30 cellular contexts compared by ENCODE assay signal in genomic region chr12:1493781-1494180, GRCh38.
"Had no signal": no experiment of that assay in that cellular context is flagged by ENCODE, and none has a peak within 500 bp of the region (broad histone marks: within the 10 kb centered on the region; RNA-seq: fewer than 3 reads in every experiment).

No MANE protein-coding gene starts in this region.

- DNase-seq: activated CD4-positive, alpha-beta memory T cell treated with anti-CD3 and anti-CD28 coated beads for 36 hours; activated CD4-positive, alpha-beta T cell treated with anti-CD3 and anti-CD28 coated beads for 36 hours; activated CD4-positive, alpha-beta T cell treated with anti-CD3 and anti-CD28 coated beads, Interleukin-2, amount 10 ng/mL, durations not matched to agents 7 days and 5 days; activated CD8-positive, alpha-beta memory T cell treated with anti-CD3 and anti-CD28 coated beads, Interleukin-2, amount 50 U/mL, for 4 hours; activated effector memory CD4-positive, alpha-beta T cell treated with Interleukin-2 at 50 U/mL for 16 hours; activated naive CD4-positive, alpha-beta T cell treated with anti-CD3 and anti-CD28 coated beads, Interleukin-2, amount 10 ng/mL, durations not matched to agents 7 days and 5 days; activated naive CD8-positive, alpha-beta T cell treated with anti-CD3 and anti-CD28 coated beads, Interleukin-2, amount 10 ng/mL, durations not matched to agents 7 days and 5 days; activated T-cell treated with anti-CD3 and anti-CD28 coated beads for 4 hours; activated T-cell treated with anti-CD3 and anti-CD28 coated beads, Interleukin-2, amount 50 U/mL, for 4 hours; amygdala; NCI-H1105; NCI-H1417 treated with DMSO at 0.1 percent for 48 hours; NCI-H1930; NCI-H2081 treated with DMSO at 0.1 percent for 48 hours; NCI-H226; NCI-H446 treated with DMSO at 0.1 percent for 48 hours; NCI-H524; PC-3; Peyer's patch; RPMI8226; SHP77 treated with DMSO at 0.1 percent for 48 hours; SK-N-SH had no signal

- H3K9ac ChIP-seq: SK-N-SH had no signal

- H3K9me3 ChIP-seq: ascending aorta, Peyer's patch, SJSA1, SK-N-SH had no signal

- H3K4me3 ChIP-seq: ascending aorta, cardiac muscle cell, K562, Peyer's patch, SJSA1 had no signal

- H3K36me3 ChIP-seq: cardiac muscle cell had no signal

- ATAC-seq: activated CD4-positive, alpha-beta T cell treated with anti-CD3 and anti-CD28 coated beads for 36 hours; activated CD4-positive, CD25-positive, alpha-beta regulatory T cell treated with anti-CD3 and anti-CD28 coated beads, Interleukin-2, amount 50 U/mL, for 24 hours; activated T-cell treated with anti-CD3 and anti-CD28 coated beads, Interleukin-2, amount 50 U/mL, for 4 hours; K562; PC-3; WTC11 had no signal

- H3K4me3 Mint-ChIP-seq: activated CD4-positive, alpha-beta memory T cell treated with anti-CD3 and anti-CD28 coated beads for 36 hours; activated CD4-positive, alpha-beta T cell treated with anti-CD3 and anti-CD28 coated beads for 36 hours; activated CD4-positive, alpha-beta T cell treated with anti-CD3 and anti-CD28 coated beads, Interleukin-2, amount 10 ng/mL, durations not matched to agents 7 days and 5 days; activated naive CD4-positive, alpha-beta T cell treated with anti-CD3 and anti-CD28 coated beads, Interleukin-2, amount 10 ng/mL, durations not matched to agents 7 days and 5 days; activated naive CD8-positive, alpha-beta T cell treated with anti-CD3 and anti-CD28 coated beads, Interleukin-2, amount 10 ng/mL, durations not matched to agents 7 days and 5 days; activated T-cell treated with anti-CD3 and anti-CD28 coated beads, Interleukin-2, amount 50 U/mL, for 4 hours; T-helper 1 cell treated with Interleukin-12 subunit alpha and Interleukin-12 subunit beta and Interleukin-4 antibody, amounts not matched to agents 30 μg/mL and 1 μg/mL, for 36 hours; T-helper 2 cell treated with Interferon-gamma antibody and Interleukin-4, amounts not matched to agents 5 μg/mL and 100 μg/mL, for 36 hours; WTC11 had no signal

- H3K27ac Mint-ChIP-seq: activated CD4-positive, alpha-beta memory T cell treated with anti-CD3 and anti-CD28 coated beads for 36 hours; activated CD4-positive, alpha-beta T cell treated with anti-CD3 and anti-CD28 coated beads for 36 hours; activated CD4-positive, alpha-beta T cell treated with anti-CD3 and anti-CD28 coated beads, Interleukin-2, amount 10 ng/mL, durations not matched to agents 7 days and 5 days; activated naive CD4-positive, alpha-beta T cell treated with anti-CD3 and anti-CD28 coated beads, Interleukin-2, amount 10 ng/mL, durations not matched to agents 7 days and 5 days; activated naive CD8-positive, alpha-beta T cell treated with anti-CD3 and anti-CD28 coated beads, Interleukin-2, amount 10 ng/mL, durations not matched to agents 7 days and 5 days; T-helper 1 cell treated with Interleukin-12 subunit alpha and Interleukin-12 subunit beta and Interleukin-4 antibody, amounts not matched to agents 30 μg/mL and 1 μg/mL, for 36 hours; T-helper 2 cell treated with Interferon-gamma antibody and Interleukin-4, amounts not matched to agents 5 μg/mL and 100 μg/mL, for 36 hours; WTC11 had no signal

- H3K27ac ChIP-seq: ascending aorta, cardiac muscle cell, Peyer's patch, SJSA1 had no signal

- H3K9me3 Mint-ChIP-seq: activated CD4-positive, alpha-beta memory T cell treated with anti-CD3 and anti-CD28 coated beads for 36 hours; activated CD4-positive, alpha-beta T cell treated with anti-CD3 and anti-CD28 coated beads, Interleukin-2, amount 10 ng/mL, durations not matched to agents 7 days and 5 days; activated naive CD4-positive, alpha-beta T cell treated with anti-CD3 and anti-CD28 coated beads, Interleukin-2, amount 10 ng/mL, durations not matched to agents 7 days and 5 days; activated naive CD8-positive, alpha-beta T cell treated with anti-CD3 and anti-CD28 coated beads, Interleukin-2, amount 10 ng/mL, durations not matched to agents 7 days and 5 days; activated T-cell treated with anti-CD3 and anti-CD28 coated beads, Interleukin-2, amount 50 U/mL, for 4 hours; T-helper 1 cell treated with Interleukin-12 subunit alpha and Interleukin-12 subunit beta and Interleukin-4 antibody, amounts not matched to agents 30 μg/mL and 1 μg/mL, for 36 hours; T-helper 2 cell treated with Interferon-gamma antibody and Interleukin-4, amounts not matched to agents 5 μg/mL and 100 μg/mL, for 36 hours had no signal

- H3K4me2 ChIP-seq: SK-N-SH had no signal

- H3K27me3 Mint-ChIP-seq: activated CD4-positive, alpha-beta memory T cell treated with anti-CD3 and anti-CD28 coated beads for 36 hours; activated CD4-positive, alpha-beta T cell treated with anti-CD3 and anti-CD28 coated beads for 36 hours; activated CD4-positive, alpha-beta T cell treated with anti-CD3 and anti-CD28 coated beads, Interleukin-2, amount 10 ng/mL, durations not matched to agents 7 days and 5 days; activated naive CD4-positive, alpha-beta T cell treated with anti-CD3 and anti-CD28 coated beads, Interleukin-2, amount 10 ng/mL, durations not matched to agents 7 days and 5 days; activated naive CD8-positive, alpha-beta T cell treated with anti-CD3 and anti-CD28 coated beads, Interleukin-2, amount 10 ng/mL, durations not matched to agents 7 days and 5 days had no signal

- H3K27me3 ChIP-seq: ascending aorta, cardiac muscle cell, Peyer's patch, SJSA1 had no signal
